Comparison of ENCODE assay signal across 8 cellular contexts in genomic region chr15:70528270-70528706, GRCh38.
DNase-seq lines count a peak whose midpoint lies in the region; ATAC-seq and TF ChIP-seq lines count a peak whose summit lies in the region.

No MANE protein-coding gene starts in this region.

- no peak for TF ChIP-seq POLR2A in stomach (IDR thresholded peaks at IDR 0.05)

- 42 to 54% (median 48%) methylated on average over 6 of the region's 6 CpGs for WGBS in stomach, 5 donors

- H2AFZ ChIP-seq in MM.1S (ENCODE audit: low read length), result peak overlapping the region; percentile 59

- H3K27ac ChIP-seq in MM.1S (ENCODE audit: low read length) (peak overlapping the region; percentile 3; the same call in 1 of the 2 replicates), stomach (peak overlapping the region in 2 of 5 donors; percentile 15 to 41)

- no peaks in the 10 kb centered on the region for H3K27me3 ChIP-seq in MM.1S (replicated peaks; ENCODE audit: insufficient read depth, low read length)
- peaks cover 0 to 7% (median 0%) of the 10 kb centered on the region in 3 donors for H3K27me3 ChIP-seq in stomach

- H3K4me2 ChIP-seq in MM.1S (ENCODE audit: low read depth, low read length), result peak overlapping the region; percentile 67; the same call in 1 of the 2 replicates

- peaks cover 6% of the 10 kb centered on the region for H3K4me1 ChIP-seq in MM.1S (ENCODE audit: low read length)
- H3K4me1 ChIP-seq in stomach, result peaks cover 0 to 26% (median 14%) of the 10 kb centered on the region in 4 donors

- H3K9me3 ChIP-seq in MM.1S (replicated peaks; ENCODE audit: insufficient read depth, low read length) (no peaks in the 10 kb centered on the region), stomach (no peaks in the 10 kb centered on the region)

- intact Hi-C loops in stomach (cut with DNase I; ENCODE audit: low total_unique reads), result no loop called here

- H3K4me3 ChIP-seq in MM.1S (ENCODE audit: low read length), result 0 out of 2 replicates have a peak overlapping the region, but pooled peaks have one; percentile 8
- no peak overlapping the region for H3K4me3 ChIP-seq in fibroblast of villous mesenchyme (ENCODE audit: low read depth, low read length)
- H3K4me3 ChIP-seq in stomach, result no peak overlapping the region

- H3F3A ChIP-seq in MM.1S (ENCODE audit: insufficient read depth, low read length), result no peaks in the 10 kb centered on the region

- DNase-seq in EH (ENCODE audit: low read depth) (peak; percentile 41), MM.1S (peak; percentile 94), fibroblast of villous mesenchyme (ENCODE audit: low read depth) (peak; percentile 84), stomach (peak; percentile 55), NCI-H446 (lab: John Stamatoyannopoulos, UW) (no peak)
- peak; percentile 32 for DNase-seq in activated CD4-positive, alpha-beta T cell treated with anti-CD3 and anti-CD28 coated beads, Interleukin-2, amount 50 U/mL, for 1 hour

- H3K79me2 ChIP-seq in MM.1S (ENCODE audit: low read length), result no peaks in the 10 kb centered on the region

- H3K36me3 ChIP-seq in MM.1S (replicated peaks; ENCODE audit: insufficient read depth, low read length) (no peaks in the 10 kb centered on the region), stomach (no peaks in the 10 kb centered on the region)

- TF ChIP-seq CTCF in MM.1S (IDR thresholded peaks at IDR 0.05; ENCODE audit: low read length), result no peak
- no peak for TF ChIP-seq CTCF in fibroblast of villous mesenchyme (IDR thresholded peaks at IDR 0.05; ENCODE audit: insufficient read depth, low read depth, low read length)
- no peak for TF ChIP-seq CTCF in stomach (IDR thresholded peaks at IDR 0.05)

- H3K9ac ChIP-seq in MM.1S (ENCODE audit: low read length), result no peak overlapping the region

- H3K9me2 ChIP-seq in MM.1S (replicated peaks; ENCODE audit: insufficient read depth, low read length), result no peaks in the 10 kb centered on the region

- TF ChIP-seq EP300 in stomach (IDR thresholded peaks at IDR 0.05), result no peak

- H4K20me1 ChIP-seq in MM.1S (ENCODE audit: insufficient read depth, low read length), result no peaks in the 10 kb centered on the region

- ATAC-seq in GM21717 (IDR thresholded peaks at IDR 0.05; ENCODE audit: unreplicated experiment) (peak; percentile 77), GM18873 (IDR thresholded peaks at IDR 0.05; ENCODE audit: low FRiP score, unreplicated experiment) (no peak)

Comparison
In these comparisons a context has a peak if more than half of its experiments do, and no peak if none do; other contexts are left out.
1. DNase-seq: peak in EH (single experiment), MM.1S (single experiment), activated CD4-positive, alpha-beta T cell treated with anti-CD3 and anti-CD28 coated beads, Interleukin-2, amount 50 U/mL, for 1 hour (single experiment), fibroblast of villous mesenchyme (single experiment) and stomach (single experiment); none in NCI-H446 (0 of 2).